ENCODE assay signal across 25 cellular contexts in genomic region chr4:8591626-8592365, GRCh38. TPM values are rescaled to one million over a fixed set of nuclear protein-coding genes. Genes with fewer than 3 reads are reported as not detected.
DNase-seq lines count a peak whose midpoint lies in the region; ATAC-seq, FAIRE-seq and TF ChIP-seq lines count a peak whose summit lies in the region.
"Had no signal": no experiment of that assay in that cellular context is flagged by ENCODE, and none has a peak within 500 bp of the region (broad histone marks: within the 10 kb centered on the region; RNA-seq: fewer than 3 reads in every experiment).

No MANE protein-coding gene starts in this region.

- BruUV-seq in HepG2 (replicated peaks; lab: Mats Ljungman, UMichigan): no TSS peak

- peaks cover 27% of the 10 kb centered on the region for H3K4me1 Mint-ChIP-seq in WTC11
- H3K4me1 Mint-ChIP-seq: CD14-positive monocyte, immature natural killer cell had no signal

- no peak overlapping the region for H3K27ac ChIP-seq in HepG2 (ENCODE audit: extremely low read length, insufficient read depth, low read length)
- H3K27ac ChIP-seq in right lobe of liver: no peak overlapping the region
- H3K27ac ChIP-seq in lower lobe of right lung: no peak overlapping the region
- H3K27ac ChIP-seq in vagina: peak overlapping the region; percentile 65
- H3K27ac ChIP-seq: GM23248, RWPE1, testis had no signal

- peak overlapping the region; percentile 51 for H3K4me3 Mint-ChIP-seq in WTC11
- H3K4me3 Mint-ChIP-seq: activated T-cell treated with anti-CD3 and anti-CD28 coated beads, Interleukin-2, amount 50 U/mL, for 4 hours; immature natural killer cell; naive B cell; stimulated activated naive B cell treated with anti-CD40 and anti-IgM and Interleukin-4, amounts not matched to agents 10 μg/mL and 1 μg/mL and 100 μg/mL, for 72 hours had no signal

- TF ChIP-seq RAD21 in HepG2 (CRISPR knock-in tag; IDR thresholded peaks at IDR 0.05): no peak

- in situ Hi-C loops in HepG2 (cut with HindIII; ENCODE audit: extremely low pct_ligation_motif_present, low pct_unique_long_range_greater_than_20kb): loop anchor here (5.0 kb wide), 1 partner anchor 119 kb away; no protein-coding TSS in a partner anchor

- TF ChIP-seq POLR2A in HepG2 (IDR thresholded peaks at IDR 0.05; ENCODE audit: insufficient read depth in 1 of 2, low read depth in 2 of 2, low read length in 2 of 2) (no peak), right lobe of liver (IDR thresholded peaks at IDR 0.05) (no peak), vagina (IDR thresholded peaks at IDR 0.05) (no peak)

- no peak overlapping the region for H2AFZ ChIP-seq in HepG2 (ENCODE audit: low read length)

- H3K79me2 ChIP-seq in HepG2 (ENCODE audit: insufficient read depth, low read length): no peaks in the 10 kb centered on the region

- H3K4me3 ChIP-seq in HepG2 (replicated peaks in 1 of 3; ENCODE audit: insufficient read depth in 1 of 3, low read depth in 2 of 3, low read length in 3 of 3) (peak overlapping the region in 1 of 3 experiments; percentile 50; a peak in 1 of 6 replicates), right lobe of liver (no peak overlapping the region), lower lobe of right lung (no peak overlapping the region), vagina (no peak overlapping the region)
- H3K4me3 ChIP-seq: lung had no signal

- no peaks in the 10 kb centered on the region; the same call in 1 of the 2 replicates for H3K27me3 Mint-ChIP-seq in WTC11 (ENCODE audit: low read depth)

- H3K4me1 ChIP-seq in HepG2 (ENCODE audit: insufficient read depth, low read length) (peaks cover 23% of the 10 kb centered on the region), right lobe of liver (no peaks in the 10 kb centered on the region), lower lobe of right lung (no peaks in the 10 kb centered on the region), vagina (peaks cover 18% of the 10 kb centered on the region)

- no peaks in the 10 kb centered on the region for H3K36me3 Mint-ChIP-seq in WTC11
- H3K36me3 Mint-ChIP-seq: CD14-positive monocyte; immature natural killer cell; naive B cell; stimulated activated naive B cell treated with anti-CD40 and anti-IgM and Interleukin-4, amounts not matched to agents 10 μg/mL and 1 μg/mL and 100 μg/mL, for 72 hours had no signal

- CTCF ChIA-PET in HepG2 (lab: Yijun Ruan, JAX; ENCODE audit: low intra/inter-chr PET ratio, low total read pairs) (no interaction called here), WTC11 (lab: Charles Lee) (interaction anchor here (0.7 to 4.1 kb wide), 12 partner anchors 9 to 163 kb away, joined by 3 to 26 read pairs (median 8); partner anchors contain the start of gene GPR78)

- no peak overlapping the region for H3K27ac Mint-ChIP-seq in WTC11
- H3K27ac Mint-ChIP-seq: CD14-positive monocyte; immature natural killer cell; naive B cell; stimulated activated naive B cell treated with anti-CD40 and anti-IgM and Interleukin-4, amounts not matched to agents 10 μg/mL and 1 μg/mL and 100 μg/mL, for 72 hours had no signal

- FAIRE-seq in HepG2 (lab: Jason Lieb, UNC): no peak
- FAIRE-seq: colon had no signal

- no peaks in the 10 kb centered on the region for H3K9me3 ChIP-seq in HepG2 (ENCODE audit: low read length)
- no peaks in the 10 kb centered on the region for H3K9me3 ChIP-seq in right lobe of liver
- no peaks in the 10 kb centered on the region for H3K9me3 ChIP-seq in lower lobe of right lung
- H3K9me3 ChIP-seq in vagina: no peaks in the 10 kb centered on the region
- H3K9me3 ChIP-seq: testis had no signal

- intact Hi-C loops in HepG2 (cut with micrococcal nuclease; ENCODE audit: unreplicated experiment): no loop called here
- intact Hi-C loops in right lobe of liver (cut with DNase I): loop anchor here in 1 of 2 donors (10.0 kb wide), 1 partner anchor 117 kb away; no protein-coding TSS in a partner anchor
- intact Hi-C loops in lower lobe of right lung (cut with DNase I): no loop called here
- intact Hi-C loops in vagina (cut with DNase I): no loop called here

- DNase-seq in HepG2 (ENCODE audit: low spot score) (no peak), right lobe of liver (no peak), WTC11 (ENCODE audit: low spot score) (no peak), lower lobe of right lung (peak; percentile 32), vagina (ENCODE audit: extremely low spot score in 2 of 2) (no peak), hypothalamus (lab: John Stamatoyannopoulos, UW) (no peak)
- DNase-seq: activated naive CD4-positive, alpha-beta T cell treated with Interleukin-2 at 50 U/mL for 16 hours; activated T-cell treated with anti-CD3 and anti-CD28 coated beads, Interleukin-2, amount 50 U/mL, for 4 hours; DMS153; GDM1; immature natural killer cell; MV-4-11; naive B cell; NCI-H187 treated with DMSO at 0.1 percent for 48 hours; NCI-H510A; stimulated activated naive B cell treated with anti-CD40 and anti-IgM and Interleukin-4, amounts not matched to agents 10 μg/mL and 1 μg/mL and 100 μg/mL, for 72 hours had no signal

- no peak overlapping the region for H3K9ac ChIP-seq in HepG2 (ENCODE audit: insufficient read depth, low read depth, low read length)

- no peak for TF ChIP-seq EP300 in HepG2 (IDR thresholded peaks at IDR 0.05; ENCODE audit: low read depth in 2 of 2, low read length in 2 of 2)
- TF ChIP-seq EP300 in HepG2 (CRISPR knock-in tag; IDR thresholded peaks at IDR 0.05; ENCODE audit: borderline replicate concordance): no peak

- POLR2A ChIA-PET in HepG2 (lab: Yijun Ruan, JAX) (no interaction called here), WTC11 (lab: Charles Lee) (interaction anchor here (1.1 kb wide), 1 partner anchor 44 kb away, joined by 5 read pairs; no protein-coding TSS in a partner anchor)

- peak overlapping the region; percentile 47; the same call in 1 of the 2 replicates for H3K4me2 ChIP-seq in HepG2 (ENCODE audit: low read depth, low read length)

- no peak for ATAC-seq in HepG2
- ATAC-seq in right lobe of liver: no peak
- ATAC-seq in WTC11: peak; percentile 17
- ATAC-seq in lower lobe of right lung: no peak
- no peak for ATAC-seq in HG03469 (IDR thresholded peaks at IDR 0.05; ENCODE audit: unreplicated experiment)
- no peak for ATAC-seq in GM18498 (IDR thresholded peaks at IDR 0.05; ENCODE audit: unreplicated experiment)
- ATAC-seq: activated CD4-positive, CD25-positive, alpha-beta regulatory T cell treated with anti-CD3 and anti-CD28 coated beads, Interleukin-2, amount 50 U/mL, for 24 hours; stimulated activated naive B cell treated with anti-CD40 and anti-IgM and Interleukin-4, amounts not matched to agents 10 μg/mL and 1 μg/mL and 100 μg/mL, for 72 hours had no signal

- WGBS in HepG2 (ENCODE audit: low lambda C conversion rate): 25% methylated on average over 12 of the region's 15 CpGs
- WGBS in right lobe of liver (ENCODE audit: insufficient coverage, low coverage, low lambda C conversion rate, missing lambda C conversion rate): 54% methylated on average over 3 of the region's 15 CpGs

- H3K9me3 Mint-ChIP-seq in WTC11: no peaks in the 10 kb centered on the region
- H3K9me3 Mint-ChIP-seq: activated T-cell treated with anti-CD3 and anti-CD28 coated beads, Interleukin-2, amount 50 U/mL, for 4 hours; immature natural killer cell; naive B cell; stimulated activated naive B cell treated with anti-CD40 and anti-IgM and Interleukin-4, amounts not matched to agents 10 μg/mL and 1 μg/mL and 100 μg/mL, for 72 hours had no signal

- H3K27me3 ChIP-seq in HepG2 (ENCODE audit: control insufficient read depth in 1 of 2, insufficient read depth in 2 of 2, low read length in 2 of 2): peaks cover 13 to 61% of the 10 kb centered on the region in 2 experiments
- H3K27me3 ChIP-seq in right lobe of liver: no peaks in the 10 kb centered on the region
- peaks cover 64% of the 10 kb centered on the region for H3K27me3 ChIP-seq in lower lobe of right lung (ENCODE audit: low read depth)
- no peaks in the 10 kb centered on the region for H3K27me3 ChIP-seq in vagina
- H3K27me3 ChIP-seq: testis had no signal

- H3K36me3 ChIP-seq in HepG2 (replicated peaks in 1 of 2; ENCODE audit: control insufficient read depth in 1 of 2, insufficient read depth in 2 of 2, low read length in 2 of 2): no peaks in the 10 kb centered on the region
- H3K36me3 ChIP-seq in right lobe of liver: no peaks in the 10 kb centered on the region
- no peaks in the 10 kb centered on the region for H3K36me3 ChIP-seq in lower lobe of right lung
- H3K36me3 ChIP-seq in vagina: no peaks in the 10 kb centered on the region

- no peak for TF ChIP-seq CTCF in HepG2 (CRISPR knock-in tag; IDR thresholded peaks at IDR 0.05)
- TF ChIP-seq CTCF in right lobe of liver (IDR thresholded peaks at IDR 0.05): no peak
- no peak for TF ChIP-seq CTCF in WTC11 (IDR thresholded peaks at IDR 0.05)
- TF ChIP-seq CTCF in lower lobe of right lung (IDR thresholded peaks at IDR 0.05): no peak
- TF ChIP-seq CTCF in vagina (IDR thresholded peaks at IDR 0.05): no peak

- H4K20me1 ChIP-seq in HepG2 (ENCODE audit: insufficient read depth, low read length): peaks cover 5% of the 10 kb centered on the region; the same call in 1 of the 2 replicates

RNA-seq across cellular contexts. Expression of gene CPZ, which starts 0.8 kb away (rescaled TPM):
- 0.38 and 0.58 TPM in 2 replicates for total RNA-seq in HepG2 (2016; rRNA removed; fragmentation: Illumina TruSeq; extraction: Trizol)
- not detected in 2 replicates for total RNA-seq in HepG2 (2016; cell fraction: cytosol; rRNA removed; fragmentation: Illumina TruSeq; extraction: Trizol; ENCODE audit: low read depth)
- total RNA-seq in HepG2 (2016; cell fraction: insoluble cytoplasmic fraction; rRNA removed; fragmentation: Illumina TruSeq; extraction: Trizol): 0.79 and 0.80 TPM in 2 replicates
- total RNA-seq in HepG2 (2016; cell fraction: membrane; rRNA removed; fragmentation: Illumina TruSeq; extraction: Trizol): 0.31 and 0.65 TPM in 2 replicates
- total RNA-seq in HepG2 (2016; cell fraction: nucleus; rRNA removed; fragmentation: Illumina TruSeq; extraction: Trizol): 0.25 and 0.96 TPM in 2 replicates
- polyA plus RNA-seq in HepG2 (2011; rRNA removed): 0.60 and 0.61 TPM in 2 replicates
- 0.49 and 0.76 TPM in 2 replicates for polyA plus RNA-seq in HepG2 (2011; cell fraction: cytosol; rRNA removed)
- 1.9 and 3.1 TPM in 2 replicates for polyA plus RNA-seq in HepG2 (2011; cell fraction: nucleus; rRNA removed)
- polyA plus RNA-seq in HepG2 (2012): 0.36 and 1.1 TPM in 2 replicates
- polyA plus RNA-seq in HepG2 (2016; cell fraction: cytosol; fragmentation: Illumina TruSeq; extraction: Trizol; ENCODE audit: low read depth): 0.23 and 0.32 TPM in 2 replicates
- 0.38 and 0.51 TPM in 2 replicates for polyA plus RNA-seq in HepG2 (2016; cell fraction: insoluble cytoplasmic fraction; fragmentation: Illumina TruSeq; extraction: Trizol; ENCODE audit: low read depth)
- 0.31 and 0.38 TPM in 2 replicates for polyA plus RNA-seq in HepG2 (2016; cell fraction: membrane; fragmentation: Illumina TruSeq; extraction: Trizol; ENCODE audit: low read depth)
- 1.5 and 1.9 TPM in 2 replicates for polyA plus RNA-seq in HepG2 (2016; cell fraction: nucleus; fragmentation: Illumina TruSeq; extraction: Trizol; ENCODE audit: insufficient read depth, low read depth)
- 0.44 and 0.58 TPM in 2 replicates for polyA minus RNA-seq in HepG2 (2011; rRNA and poly(A)+ RNA removed; ENCODE audit: low replicate concordance)
- 0.79 TPM in 1 of 2 replicates, not detected in the other for polyA minus RNA-seq in HepG2 (2011; cell fraction: cytosol; rRNA and poly(A)+ RNA removed)
- 0.25 and 0.77 TPM in 2 replicates for polyA minus RNA-seq in HepG2 (2011; cell fraction: nucleus; rRNA and poly(A)+ RNA removed)
- total RNA-seq in right lobe of liver: under 1 TPM in 5 of 6 experiments, not detected in 1; 0.24 to 0.80 (median 0.74) TPM
- total RNA-seq in WTC11 (2021): 22.7 to 26.9 TPM (median 22.8 TPM) in 3 replicates
- 6.0 TPM for total RNA-seq in lower lobe of right lung
- total RNA-seq in vagina: 26.3 TPM
- total RNA-seq: activated T-cell treated with anti-CD3 and anti-CD28 coated beads, Interleukin-2, amount 50 U/mL, for 4 hours had no signal
- polyA plus RNA-seq: CD14-positive monocyte, immature natural killer cell had no signal

RNA-seq across cellular contexts. Expression of gene GPR78, which starts 11.6 kb away (rescaled TPM):
- total RNA-seq in HepG2 (2016; rRNA removed; fragmentation: Illumina TruSeq; extraction: Trizol) (0.07 TPM in 1 of 2 replicates, not detected in the other), right lobe of liver (not detected), WTC11 (2021) (2.3 to 5.7 TPM (median 2.7 TPM) in 3 replicates), lower lobe of right lung (0.21 TPM), vagina (23.1 TPM)
- not detected in 2 replicates for total RNA-seq in HepG2 (2016; cell fraction: cytosol; rRNA removed; fragmentation: Illumina TruSeq; extraction: Trizol; ENCODE audit: low read depth)
- total RNA-seq in HepG2 (2016; cell fraction: insoluble cytoplasmic fraction; rRNA removed; fragmentation: Illumina TruSeq; extraction: Trizol): not detected in 2 replicates
- 0.07 TPM in 1 of 2 replicates, not detected in the other for total RNA-seq in HepG2 (2016; cell fraction: membrane; rRNA removed; fragmentation: Illumina TruSeq; extraction: Trizol)
- total RNA-seq in HepG2 (2016; cell fraction: nucleus; rRNA removed; fragmentation: Illumina TruSeq; extraction: Trizol): 0.12 and 0.13 TPM in 2 replicates
- 0.01 TPM in 1 of 2 replicates, not detected in the other for polyA plus RNA-seq in HepG2 (2011; rRNA removed)
- not detected in 2 replicates for polyA plus RNA-seq in HepG2 (2011; cell fraction: cytosol; rRNA removed)
- 0.10 and 0.13 TPM in 2 replicates for polyA plus RNA-seq in HepG2 (2011; cell fraction: nucleus; rRNA removed)
- not detected in 2 replicates for polyA plus RNA-seq in HepG2 (2012)
- polyA plus RNA-seq in HepG2 (2016; cell fraction: cytosol; fragmentation: Illumina TruSeq; extraction: Trizol; ENCODE audit: low read depth): not detected in 2 replicates
- polyA plus RNA-seq in HepG2 (2016; cell fraction: insoluble cytoplasmic fraction; fragmentation: Illumina TruSeq; extraction: Trizol; ENCODE audit: low read depth): not detected in 2 replicates
- not detected in 2 replicates for polyA plus RNA-seq in HepG2 (2016; cell fraction: membrane; fragmentation: Illumina TruSeq; extraction: Trizol; ENCODE audit: low read depth)
- 0.16 TPM in 1 of 2 replicates, not detected in the other for polyA plus RNA-seq in HepG2 (2016; cell fraction: nucleus; fragmentation: Illumina TruSeq; extraction: Trizol; ENCODE audit: insufficient read depth, low read depth)
- polyA minus RNA-seq in HepG2 (2011; rRNA and poly(A)+ RNA removed; ENCODE audit: low replicate concordance): 0.07 TPM in 1 of 2 replicates, not detected in the other
- not detected in 2 replicates for polyA minus RNA-seq in HepG2 (2011; cell fraction: cytosol; rRNA and poly(A)+ RNA removed)
- polyA minus RNA-seq in HepG2 (2011; cell fraction: nucleus; rRNA and poly(A)+ RNA removed): 0.13 TPM in 1 of 2 replicates, not detected in the other
- total RNA-seq: activated T-cell treated with anti-CD3 and anti-CD28 coated beads, Interleukin-2, amount 50 U/mL, for 4 hours; GM23248 had no signal
- polyA plus RNA-seq: CD14-positive monocyte, immature natural killer cell had no signal
